In genomic region chr5:81558188-81558587, GRCh38 we compare ENCODE assay signal across 26 cellular contexts.
"Had no signal": no experiment of that assay in that cellular context is flagged by ENCODE, and none has a peak within 500 bp of the region (broad histone marks: within the 10 kb centered on the region; RNA-seq: fewer than 3 reads in every experiment).

No MANE protein-coding gene starts in this region.

- H3K27me3 ChIP-seq: ascending aorta, body of pancreas, Peyer's patch, SJCRH30 had no signal

- H3K36me3 Mint-ChIP-seq: activated CD4-positive, alpha-beta memory T cell treated with anti-CD3 and anti-CD28 coated beads for 36 hours; activated naive CD4-positive, alpha-beta T cell treated with anti-CD3 and anti-CD28 coated beads, Interleukin-2, amount 50 U/mL, for 72 hours had no signal

- H3K36me3 ChIP-seq: ascending aorta, Peyer's patch, SJCRH30 had no signal

- H3K4me1 ChIP-seq: body of pancreas, SJCRH30 had no signal

- DNase-seq: activated CD4-positive, alpha-beta memory T cell treated with anti-CD3 and anti-CD28 coated beads for 36 hours; activated CD4-positive, alpha-beta T cell treated with anti-CD3 and anti-CD28 coated beads, Interleukin-2, amount 10 ng/mL, durations not matched to agents 7 days and 5 days; activated CD4-positive, CD25-positive, alpha-beta regulatory T cell; activated CD8-positive, alpha-beta memory T cell treated with anti-CD3 and anti-CD28 coated beads for 24 hours; activated effector memory CD4-positive, alpha-beta T cell treated with anti-CD3 and anti-CD28 coated beads, Interleukin-2, amount 50 U/mL, for 16 hours; activated naive CD4-positive, alpha-beta T cell treated with Interleukin-2 at 50 U/mL for 16 hours; activated naive CD8-positive, alpha-beta T cell treated with anti-CD3 and anti-CD28 coated beads, Interleukin-2, amount 50 U/mL, for 24 hours; activated T-cell treated with anti-CD3 and anti-CD28 coated beads, Interleukin-2, amount 50 U/mL, for 4 hours; amniotic stem cell; body of pancreas; central memory CD4-positive, alpha-beta T cell; NCI-H1105 treated with DMSO at 0.1 percent for 48 hours; NCI-H1694; NCI-H226; NCI-H526; NCI-H82; Peyer's patch; Right ventricle myocardium superior; SJCRH30; SK-N-SH; T-helper 1 cell had no signal

- H3K4me2 ChIP-seq: SK-N-SH had no signal

- H3K27ac Mint-ChIP-seq: activated CD4-positive, alpha-beta memory T cell treated with anti-CD3 and anti-CD28 coated beads for 36 hours; activated CD4-positive, alpha-beta T cell treated with anti-CD3 and anti-CD28 coated beads, Interleukin-2, amount 10 ng/mL, durations not matched to agents 7 days and 5 days; activated naive CD4-positive, alpha-beta T cell treated with anti-CD3 and anti-CD28 coated beads, Interleukin-2, amount 50 U/mL, for 72 hours; activated naive CD8-positive, alpha-beta T cell treated with anti-CD3 and anti-CD28 coated beads, Interleukin-2, amount 50 U/mL, for 24 hours had no signal

- H3K4me3 ChIP-seq: ascending aorta, body of pancreas, Peyer's patch, SJCRH30 had no signal

- ATAC-seq: activated naive CD4-positive, alpha-beta T cell treated with anti-CD3 and anti-CD28 coated beads, Interleukin-2, amount 50 U/mL, for 72 hours; activated naive CD8-positive, alpha-beta T cell treated with anti-CD3 and anti-CD28 coated beads, Interleukin-2, amount 50 U/mL, for 24 hours; activated T-cell treated with anti-CD3 and anti-CD28 coated beads, Interleukin-2, amount 50 U/mL, for 4 hours; body of pancreas had no signal

- H3K4me3 Mint-ChIP-seq: activated CD4-positive, alpha-beta memory T cell treated with anti-CD3 and anti-CD28 coated beads for 36 hours; activated CD4-positive, alpha-beta T cell treated with anti-CD3 and anti-CD28 coated beads, Interleukin-2, amount 10 ng/mL, durations not matched to agents 7 days and 5 days; activated naive CD8-positive, alpha-beta T cell treated with anti-CD3 and anti-CD28 coated beads, Interleukin-2, amount 50 U/mL, for 24 hours; activated T-cell treated with anti-CD3 and anti-CD28 coated beads, Interleukin-2, amount 50 U/mL, for 4 hours had no signal

- H3K9ac ChIP-seq: KMS-11, SK-N-SH had no signal

- H3K9me3 Mint-ChIP-seq: activated CD4-positive, alpha-beta memory T cell treated with anti-CD3 and anti-CD28 coated beads for 36 hours; activated CD4-positive, alpha-beta T cell treated with anti-CD3 and anti-CD28 coated beads, Interleukin-2, amount 10 ng/mL, durations not matched to agents 7 days and 5 days; activated naive CD4-positive, alpha-beta T cell treated with anti-CD3 and anti-CD28 coated beads, Interleukin-2, amount 50 U/mL, for 72 hours; activated naive CD8-positive, alpha-beta T cell treated with anti-CD3 and anti-CD28 coated beads, Interleukin-2, amount 50 U/mL, for 24 hours had no signal

- H3K27ac ChIP-seq: ascending aorta, body of pancreas, KMS-11, Peyer's patch, RWPE1, SJCRH30, VCaP had no signal

- H3K9me3 ChIP-seq: ascending aorta, body of pancreas, Peyer's patch, SJCRH30, SK-N-SH had no signal

- H3K27me3 Mint-ChIP-seq: activated CD4-positive, alpha-beta memory T cell treated with anti-CD3 and anti-CD28 coated beads for 36 hours; activated CD4-positive, alpha-beta T cell treated with anti-CD3 and anti-CD28 coated beads, Interleukin-2, amount 10 ng/mL, durations not matched to agents 7 days and 5 days; activated naive CD8-positive, alpha-beta T cell treated with anti-CD3 and anti-CD28 coated beads, Interleukin-2, amount 50 U/mL, for 24 hours had no signal
